In the genomic region with DNA sequence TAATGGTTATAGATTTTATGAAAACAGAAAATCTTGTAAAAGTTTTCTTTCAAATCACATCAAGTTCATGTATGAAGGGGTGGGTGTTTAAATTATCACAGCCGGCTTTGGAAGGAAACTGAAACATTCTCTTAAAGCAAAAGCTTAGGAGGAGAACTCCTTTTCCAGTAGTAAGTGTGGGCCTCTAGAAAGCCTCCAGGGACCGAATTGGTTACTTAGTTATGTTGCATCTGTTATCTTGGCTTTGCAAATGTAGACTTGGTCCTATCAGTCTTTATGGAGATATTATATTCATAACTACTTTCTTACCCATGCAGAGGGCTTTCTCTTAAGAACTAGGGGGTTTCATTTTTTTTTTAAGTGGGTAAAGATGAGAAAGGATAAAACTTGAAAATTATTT, we compare ENCODE assay signal across 13 cellular contexts.
"Had no signal": no experiment of that assay in that cellular context is flagged by ENCODE, and none has a peak within 500 bp of the region (broad histone marks: within the 10 kb centered on the region; RNA-seq: fewer than 3 reads in every experiment).

No MANE protein-coding gene starts in this region.

- H3K27ac ChIP-seq: brain microvascular endothelial cell, neutrophil had no signal

- H3K4me3 Mint-ChIP-seq: naive thymus-derived CD4-positive, alpha-beta T cell; stimulated activated naive B cell treated with anti-CD40 and anti-IgM and Interleukin-4, amounts not matched to agents 10 μg/mL and 1 μg/mL and 100 μg/mL, for 72 hours; type B pancreatic cell had no signal

- H3K9me3 ChIP-seq: neutrophil had no signal

- DNase-seq: activated CD4-positive, CD25-positive, alpha-beta regulatory T cell; activated CD8-positive, alpha-beta memory T cell treated with anti-CD3 and anti-CD28 coated beads, Interleukin-2, amount 50 U/mL, for 4 hours; activated naive CD4-positive, alpha-beta T cell treated with anti-CD3 and anti-CD28 coated beads, Interleukin-2, amount 50 U/mL, for 16 hours; amygdala; brain microvascular endothelial cell; dermis blood vessel endothelial cell; naive thymus-derived CD4-positive, alpha-beta T cell; stimulated activated CD4-positive, alpha-beta T cell treated with anti-CD3 and anti-CD28 coated beads, Interleukin-2, amount 100 ng/mL, for 24 hours; stimulated activated naive B cell treated with anti-CD40 and anti-IgM and Interleukin-4, amounts not matched to agents 10 μg/mL and 1 μg/mL and 100 μg/mL, for 72 hours; T-helper 2 cell had no signal

- H3K9me3 Mint-ChIP-seq: naive thymus-derived CD4-positive, alpha-beta T cell; stimulated activated naive B cell treated with anti-CD40 and anti-IgM and Interleukin-4, amounts not matched to agents 10 μg/mL and 1 μg/mL and 100 μg/mL, for 72 hours; type B pancreatic cell had no signal

- H3K4me3 ChIP-seq: lung had no signal

- ATAC-seq: naive thymus-derived CD4-positive, alpha-beta T cell; stimulated activated naive B cell treated with anti-CD40 and anti-IgM and Interleukin-4, amounts not matched to agents 10 μg/mL and 1 μg/mL and 100 μg/mL, for 72 hours had no signal

- H3K27me3 Mint-ChIP-seq: naive thymus-derived CD4-positive, alpha-beta T cell; stimulated activated naive B cell treated with anti-CD40 and anti-IgM and Interleukin-4, amounts not matched to agents 10 μg/mL and 1 μg/mL and 100 μg/mL, for 72 hours; type B pancreatic cell had no signal

- H3K27ac Mint-ChIP-seq: stimulated activated naive B cell treated with anti-CD40 and anti-IgM and Interleukin-4, amounts not matched to agents 10 μg/mL and 1 μg/mL and 100 μg/mL, for 72 hours; type B pancreatic cell had no signal

- H3K27me3 ChIP-seq: brain microvascular endothelial cell, neutrophil had no signal
